8 cellular contexts compared by ENCODE assay signal in the genomic region with DNA sequence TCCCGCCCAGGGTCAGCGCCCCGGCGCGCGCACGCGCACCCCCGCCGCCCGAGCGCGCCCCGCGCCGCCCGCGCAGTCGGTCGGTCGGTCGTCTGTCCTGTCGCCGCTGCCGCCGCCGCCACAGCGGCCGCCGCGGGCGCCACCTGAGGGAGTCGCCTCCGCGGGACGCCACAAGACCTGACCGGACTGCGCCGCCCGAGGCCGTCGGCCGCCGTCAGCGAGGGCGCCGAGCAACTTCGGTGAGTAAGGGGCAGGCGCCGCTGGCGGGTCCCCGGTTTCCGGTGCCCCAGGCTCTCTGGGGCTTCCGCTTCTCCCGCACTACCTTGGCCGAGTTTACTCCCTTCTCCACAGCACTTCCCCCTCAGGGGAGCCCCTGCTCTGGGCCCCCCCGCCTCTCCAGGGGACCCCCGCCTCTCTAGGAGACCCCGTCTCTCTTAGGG. TPM values are rescaled to one million over a fixed set of nuclear protein-coding genes. Genes with fewer than 3 reads are reported as not detected.
DNase-seq lines count a peak whose midpoint lies in the region; ATAC-seq and TF ChIP-seq lines count a peak whose summit lies in the region.

No MANE protein-coding gene starts in this region.

- H3K79me2 ChIP-seq in mammary epithelial cell (ENCODE audit: insufficient read depth, low read length): peaks cover 50% of the 10 kb centered on the region

- peak overlapping the region; percentile 84 for H2AFZ ChIP-seq in mammary epithelial cell (ENCODE audit: low read depth, low read length)

- no peak for TF ChIP-seq CTCF in RWPE2 (IDR thresholded peaks at IDR 0.05; ENCODE audit: poor library complexity, severe bottlenecking)
- no peak for TF ChIP-seq CTCF in mammary epithelial cell (conservative IDR thresholded peaks at IDR 0.05 in 1 of 2, IDR thresholded peaks at IDR 0.05 in 1 of 2; ENCODE audit: extremely low read depth in 1 of 2, insufficient read depth in 1 of 2, low read depth in 1 of 2, low read length in 2 of 2)
- no peak for TF ChIP-seq CTCF in suprapubic skin (IDR thresholded peaks at IDR 0.05)

- intact Hi-C loops in mammary epithelial cell (cut with micrococcal nuclease): loop anchor here (1.0 to 5.0 kb wide), 2 partner anchors 19 to 101 kb away; partner anchors contain the start of gene GATAD2A

- CTCF ChIA-PET in mammary epithelial cell (lab: Charles Lee; ENCODE audit: low non-redundant PET): interaction anchor here (0.6 to 0.8 kb wide), 3 partner anchors 17 to 19 kb away, joined by 3 to 7 read pairs (median 3); partner anchors contain the start of gene GATAD2A

- H3K27me3 ChIP-seq in RWPE2 (ENCODE audit: insufficient read depth, poor library complexity, severe bottlenecking) (no peaks in the 10 kb centered on the region), mammary epithelial cell (ENCODE audit: insufficient read depth, low read length) (no peaks in the 10 kb centered on the region), suprapubic skin (no peaks in the 10 kb centered on the region)

- TF ChIP-seq EP300 in suprapubic skin (IDR thresholded peaks at IDR 0.05): no peak

- peak; percentile 11 for ATAC-seq in GM18499 (IDR thresholded peaks at IDR 0.05; ENCODE audit: insufficient read depth, unreplicated experiment)
- ATAC-seq in HG02759 (IDR thresholded peaks at IDR 0.05; ENCODE audit: unreplicated experiment): peak; percentile 24
- ATAC-seq in RWPE2 (ENCODE audit: low read depth): no peak; the same call in 2 of the 3 replicates
- ATAC-seq in HG03280 (IDR thresholded peaks at IDR 0.05; ENCODE audit: unreplicated experiment): no peak

- H3K4me3 ChIP-seq in RWPE2 (ENCODE audit: severe bottlenecking) (peak overlapping the region; percentile 95), mammary epithelial cell (replicated peaks in 1 of 3; ENCODE audit: insufficient read depth in 1 of 3, low read depth in 2 of 3, low read length in 3 of 3) (peak overlapping the region; percentile 84 to 86 (median 84)), suprapubic skin (peak overlapping the region; percentile 61)

- H3K4me1 ChIP-seq in RWPE2 (ENCODE audit: insufficient read depth, poor library complexity, severe bottlenecking) (peaks cover 25% of the 10 kb centered on the region), mammary epithelial cell (ENCODE audit: insufficient read depth, low read length) (peaks cover 27% of the 10 kb centered on the region), suprapubic skin (peaks cover 72% of the 10 kb centered on the region)

- DNase-seq in RWPE2 (ENCODE audit: low spot score) (no peak), mammary epithelial cell (no peak), mucosa of gallbladder (ENCODE audit: low spot score) (peak; percentile 35), suprapubic skin (ENCODE audit: low spot score in 2 of 2) (peak; percentile 76 to 81), DMS53 (lab: John Stamatoyannopoulos, UW) (no peak)

- dilution Hi-C loops in mammary epithelial cell (cut with HindIII; ENCODE audit: low sequenced_read_pairs): loop anchor here (5.0 kb wide), 1 partner anchor 71 kb away; no protein-coding TSS in a partner anchor

- H3K4me2 ChIP-seq in mammary epithelial cell (ENCODE audit: insufficient read depth, low read depth, low read length): peak overlapping the region; percentile 65

- TSS peak; percentile 23 for BruUV-seq in mammary epithelial cell (replicated peaks; lab: Mats Ljungman, UMichigan)

- TF ChIP-seq POLR2A in suprapubic skin (IDR thresholded peaks at IDR 0.05): peak; percentile 32 to 64

- H3K36me3 ChIP-seq in RWPE2 (ENCODE audit: low read depth) (0 out of 2 replicates have a peak, but pooled peaks cover 4% of the 10 kb centered on the region), mammary epithelial cell (ENCODE audit: insufficient read depth, low read length) (no peaks in the 10 kb centered on the region), suprapubic skin (no peaks in the 10 kb centered on the region)

- H4K20me1 ChIP-seq in mammary epithelial cell (ENCODE audit: insufficient read depth, low read length): no peaks in the 10 kb centered on the region

- H3K9ac ChIP-seq in mammary epithelial cell (ENCODE audit: insufficient read depth, low read length): peak overlapping the region; percentile 84

- H3K9me3 ChIP-seq in RWPE2 (ENCODE audit: severe bottlenecking) (no peaks in the 10 kb centered on the region), mammary epithelial cell (replicated peaks; ENCODE audit: insufficient read depth, low read length) (no peaks in the 10 kb centered on the region), suprapubic skin (no peaks in the 10 kb centered on the region)

- WGBS in mammary epithelial cell (ENCODE audit: low coverage, missing lambda C conversion rate): 0% methylated on average over 10 of the region's 59 CpGs
- WGBS in suprapubic skin: 3% methylated on average over 9 of the region's 59 CpGs

- H3K27ac ChIP-seq in RWPE2 (ENCODE audit: poor library complexity, severe bottlenecking) (peak overlapping the region; percentile 80), mammary epithelial cell (ENCODE audit: insufficient read depth, low read depth, low read length) (peak overlapping the region; percentile 64), suprapubic skin (peak overlapping the region; percentile 86)

- in situ Hi-C loops in mammary epithelial cell (cut with MboI; ENCODE audit: low sequenced_read_pairs in 2 of 2): loop anchor here in 1 of 2 donors (10.0 kb wide), 1 partner anchor 89 kb away; no protein-coding TSS in a partner anchor

RNA-seq across cellular contexts. Expression of gene GATAD2A, which starts 19.6 kb away (rescaled TPM):
- 100 to 1,000 TPM in 1 of 2 donors, 10 to 100 TPM in 1; 67.5 to 109 TPM for total RNA-seq in mammary epithelial cell
- 49.6 TPM for polyA plus RNA-seq in mammary epithelial cell
- polyA minus RNA-seq in mammary epithelial cell: 14.5 TPM
- 110 TPM for total RNA-seq in mucosa of gallbladder
- total RNA-seq in suprapubic skin: 10 to 100 TPM; 83.1 to 88.8 (median 86.4) TPM

Comparison
In these comparisons a context has a peak if more than half of its experiments do, and no peak if none do; other contexts are left out.
1. ATAC-seq: peak in GM18499 (single experiment) and HG02759 (single experiment); none in RWPE2 (single experiment) and HG03280 (single experiment).
2. DNase-seq: peak in mucosa of gallbladder (single experiment) and suprapubic skin (2 of 2); none in RWPE2 (single experiment), mammary epithelial cell (single experiment) and DMS53 (single experiment).
3. Peak in every context shown above with its lines, with median percentiles within 50 percentile points of each other: H3K27ac ChIP-seq and H3K4me3 ChIP-seq.